In genomic region chr12:93848453-93849120, GRCh38 we compare ENCODE assay signal across 9 cellular contexts.
DNase-seq lines count a peak whose midpoint lies in the region; ATAC-seq, FAIRE-seq and TF ChIP-seq lines count a peak whose summit lies in the region.
"Had no signal": no experiment of that assay in that cellular context is flagged by ENCODE, and none has a peak within 500 bp of the region (broad histone marks: within the 10 kb centered on the region; RNA-seq: fewer than 3 reads in every experiment).

No MANE protein-coding gene starts in this region.

- H3K79me2 ChIP-seq in HepG2 (ENCODE audit: insufficient read depth, low read length): no peaks in the 10 kb centered on the region

- BruUV-seq in HepG2 (replicated peaks; lab: Mats Ljungman, UMichigan): no TSS peak

- no peak for TF ChIP-seq CTCF in liver (IDR thresholded peaks at IDR 0.05; ENCODE audit: low read depth, low read length, missing input control)
- TF ChIP-seq CTCF in HepG2 (CRISPR knock-in tag; IDR thresholded peaks at IDR 0.05): no peak

- H4K20me1 ChIP-seq in HepG2 (ENCODE audit: insufficient read depth, low read length): no peaks in the 10 kb centered on the region

- FAIRE-seq in HepG2 (lab: Jason Lieb, UNC): no peak

- intact Hi-C loops in HepG2 (cut with micrococcal nuclease; ENCODE audit: unreplicated experiment) (no loop called here), left cardiac atrium (cut with DNase I) (no loop called here)

- ATAC-seq in HepG2 (no peak), left cardiac atrium (peak; percentile 28 to 73), GM19397 (IDR thresholded peaks at IDR 0.05; ENCODE audit: unreplicated experiment) (no peak)

- H3K27me3 ChIP-seq in liver (ENCODE audit: control insufficient read depth in 4 of 4, insufficient read depth in 4 of 4, low read length in 3 of 4): no peaks in the 10 kb centered on the region
- H3K27me3 ChIP-seq in HepG2 (ENCODE audit: control insufficient read depth in 1 of 2, insufficient read depth in 2 of 2, low read length in 2 of 2): no peaks in the 10 kb centered on the region
- H3K27me3 ChIP-seq: breast epithelium had no signal

- 79% methylated on average over 12 of the region's 12 CpGs for WGBS in liver
- WGBS in HepG2 (ENCODE audit: low lambda C conversion rate): 87% methylated on average over 12 of the region's 12 CpGs

- H3K9me3 ChIP-seq in liver (ENCODE audit: control insufficient read depth in 4 of 4, low read length in 3 of 4) (no peaks in the 10 kb centered on the region), HepG2 (ENCODE audit: low read length) (no peaks in the 10 kb centered on the region)
- H3K9me3 ChIP-seq: breast epithelium had no signal

- H3K9ac ChIP-seq in liver (ENCODE audit: low read depth in 1 of 2, low read length in 2 of 2) (no peak overlapping the region), HepG2 (ENCODE audit: insufficient read depth, low read depth, low read length) (no peak overlapping the region)

- CTCF ChIA-PET in HepG2 (lab: Yijun Ruan, JAX; ENCODE audit: low intra/inter-chr PET ratio, low total read pairs): no interaction called here

- H3K36me3 ChIP-seq in liver (ENCODE audit: control insufficient read depth in 4 of 4, insufficient read depth in 3 of 4, low read depth in 1 of 4, low read length in 3 of 4): peaks cover 0 to 3% (median 0%) of the 10 kb centered on the region in 4 donors
- H3K36me3 ChIP-seq in HepG2 (replicated peaks in 1 of 2; ENCODE audit: control insufficient read depth in 1 of 2, insufficient read depth in 2 of 2, low read length in 2 of 2): no peaks in the 10 kb centered on the region; a peak in 1 of 5 replicates
- H3K36me3 ChIP-seq: breast epithelium had no signal

- POLR2A ChIA-PET in HepG2 (lab: Yijun Ruan, JAX): no interaction called here

- H3K4me3 ChIP-seq in liver (ENCODE audit: low read depth in 1 of 3, low read length in 3 of 3) (no peak overlapping the region), HepG2 (replicated peaks in 1 of 3; ENCODE audit: insufficient read depth in 1 of 3, low read depth in 2 of 3, low read length in 3 of 3) (no peak overlapping the region)
- H3K4me3 ChIP-seq: breast epithelium had no signal

- H3K4me2 ChIP-seq in HepG2 (ENCODE audit: low read depth, low read length): no peak overlapping the region

- H2AFZ ChIP-seq in HepG2 (ENCODE audit: low read length): no peak overlapping the region

- H3K27ac ChIP-seq in liver (ENCODE audit: low read depth in 1 of 2, low read length in 2 of 2) (peak overlapping the region; percentile 34 to 44), HepG2 (ENCODE audit: extremely low read length, insufficient read depth, low read length) (no peak overlapping the region)

- DNase-seq in HepG2 (ENCODE audit: low spot score): no peak
- peak; percentile 79 for DNase-seq in SKM-1 treated with dmso at 0.1 percent for 144 hours (lab: John Stamatoyannopoulos, UW; ENCODE audit: unreplicated experiment)
- DNase-seq in left cardiac atrium: no peak
- DNase-seq in NCI-H2171 treated with DMSO at 0.1 percent for 48 hours (lab: John Stamatoyannopoulos, UW): no peak
- no peak for DNase-seq in NCI-H1436 treated with DMSO at 0.1 percent for 48 hours (lab: John Stamatoyannopoulos, UW)
- DNase-seq in activated CD4-positive, alpha-beta T cell treated with anti-CD3 and anti-CD28 coated beads, Interleukin-2, amount 50 U/mL, for 1 hour: no peak

- H3K4me1 ChIP-seq in liver (ENCODE audit: control insufficient read depth in 4 of 4, insufficient read depth in 4 of 4, low read length in 3 of 4) (peaks cover 1 to 22% (median 10%) of the 10 kb centered on the region in 4 donors), HepG2 (ENCODE audit: insufficient read depth, low read length) (no peaks in the 10 kb centered on the region)
- H3K4me1 ChIP-seq: breast epithelium had no signal

- TF ChIP-seq RAD21 in liver (IDR thresholded peaks at IDR 0.05) (no peak), HepG2 (CRISPR knock-in tag; IDR thresholded peaks at IDR 0.05) (no peak)

- in situ Hi-C loops in HepG2 (cut with HindIII; ENCODE audit: extremely low pct_ligation_motif_present, low pct_unique_long_range_greater_than_20kb): no loop called here

- TF ChIP-seq EP300 in HepG2 (IDR thresholded peaks at IDR 0.05; ENCODE audit: low read depth in 2 of 2, low read length in 2 of 2): no peak
- no peak for TF ChIP-seq EP300 in HepG2 (CRISPR knock-in tag; IDR thresholded peaks at IDR 0.05; ENCODE audit: borderline replicate concordance)

- no peak for TF ChIP-seq POLR2A in HepG2 (IDR thresholded peaks at IDR 0.05; ENCODE audit: insufficient read depth in 1 of 2, low read depth in 2 of 2, low read length in 2 of 2)

TF ChIP-seq in liver, 16 proteins besides CTCF, POLR2A, EP300 and RAD21:
- no peak for TF ChIP-seq ZBTB33 (IDR thresholded peaks at IDR 0.05)
- peak; percentile 76 for TF ChIP-seq NR2F2 (IDR thresholded peaks at IDR 0.05)
- no peak for TF ChIP-seq HNF4A (conservative IDR thresholded peaks at IDR 0.05)

TF ChIP-seq in HepG2, 621 proteins besides CTCF, POLR2A, EP300 and RAD21 (continues in another document):
- no peak for TF ChIP-seq ZNF646 (CRISPR knock-in tag; IDR thresholded peaks at IDR 0.05)
- no peak for TF ChIP-seq CC2D1A (CRISPR knock-in tag; IDR thresholded peaks at IDR 0.05)
- TF ChIP-seq FOXK1 (CRISPR knock-in tag; IDR thresholded peaks at IDR 0.05; ENCODE audit: borderline replicate concordance, low read depth): no peak
- TF ChIP-seq ZNF251 (CRISPR knock-in tag; IDR thresholded peaks at IDR 0.05): no peak
- no peak for TF ChIP-seq DNMT3B (CRISPR knock-in tag; conservative IDR thresholded peaks at IDR 0.05)
- no peak for TF ChIP-seq ZNF558 (CRISPR knock-in tag; IDR thresholded peaks at IDR 0.05; ENCODE audit: borderline replicate concordance)
- no peak for TF ChIP-seq BCL3 (CRISPR knock-in tag; IDR thresholded peaks at IDR 0.05)
- TF ChIP-seq ZNF12 (CRISPR knock-in tag; IDR thresholded peaks at IDR 0.05): no peak
- no peak for TF ChIP-seq ZNF510 (CRISPR knock-in tag; IDR thresholded peaks at IDR 0.05; ENCODE audit: low read depth)
- no peak for TF ChIP-seq TAF15 (IDR thresholded peaks at IDR 0.05; ENCODE audit: low read depth, low read length, poor library complexity, severe bottlenecking)
- TF ChIP-seq ETS1 (CRISPR knock-in tag; IDR thresholded peaks at IDR 0.05): no peak
- no peak for TF ChIP-seq ZNF572 (CRISPR knock-in tag; IDR thresholded peaks at IDR 0.05)

Comparison
In these comparisons a context has a peak if more than half of its experiments do, and no peak if none do; other contexts are left out.
1. ATAC-seq: peak in left cardiac atrium (2 of 2); none in HepG2 (single experiment) and GM19397 (single experiment).